8 cellular contexts compared by ENCODE assay signal in genomic region chr4:113547487-113548042, GRCh38.
A peak's percentile ranks its signal among the peaks of the same experiment; 100 is the strongest.
DNase-seq lines count a peak whose midpoint lies in the region; ATAC-seq, FAIRE-seq and TF ChIP-seq lines count a peak whose summit lies in the region.

No MANE protein-coding gene starts in this region.

- no peaks in the 10 kb centered on the region for H3K79me1 ChIP-seq in H1 (ENCODE audit: low read depth, low read length)

- H2BK12ac ChIP-seq in H1 (ENCODE audit: low read depth, low read length): no peak overlapping the region

- no peak overlapping the region for H3K23ac ChIP-seq in H1 (ENCODE audit: insufficient read length)

- POLR2A ChIA-PET in H1 (lab: Charles Lee; ENCODE audit: partially characterized antibody): no interaction called here

- H3K18ac ChIP-seq in H1 (ENCODE audit: extremely low read depth, low read length): no peak overlapping the region

- ATAC-seq in GM21423 (IDR thresholded peaks at IDR 0.05; ENCODE audit: unreplicated experiment): peak; percentile 96

- peak; percentile 87 to 100 (median 98) for TF ChIP-seq CTCF in H1 (IDR thresholded peaks at IDR 0.05; ENCODE audit: control extremely low read depth in 1 of 3, insufficient read depth in 1 of 3, low read depth in 1 of 3, low read length in 3 of 3)

- H3K27me3 ChIP-seq in H1 (replicated peaks in 1 of 4; ENCODE audit: control insufficient read depth in 3 of 4, extremely low read depth in 1 of 4, insufficient read depth in 3 of 4, low read length in 3 of 4): no peaks in the 10 kb centered on the region

- H4K8ac ChIP-seq in H1 (ENCODE audit: extremely low read depth, insufficient read depth, low read length): no peak overlapping the region

- no peak overlapping the region for H2BK5ac ChIP-seq in H1 (ENCODE audit: low read depth, low read length)

- TF ChIP-seq EP300 in H1 (IDR thresholded peaks at IDR 0.05; ENCODE audit: borderline replicate concordance in 1 of 2, low read depth in 2 of 2, low read length in 2 of 2): no peak

- H3K56ac ChIP-seq in H1 (replicated peaks; ENCODE audit: insufficient read length, low read depth, low read length): no peak overlapping the region

- no peak overlapping the region for H3K14ac ChIP-seq in H1 (ENCODE audit: insufficient read length)

- no peak overlapping the region for H3K4ac ChIP-seq in H1 (replicated peaks; ENCODE audit: insufficient read length, low read depth, low read length)

- FAIRE-seq in H1 (lab: Jason Lieb, UNC): peak; percentile 100

- H2AK5ac ChIP-seq in H1 (ENCODE audit: low read depth, low read length): no peak overlapping the region

- H2BK20ac ChIP-seq in H1 (ENCODE audit: low read length): no peak overlapping the region

- H2BK15ac ChIP-seq in H1 (ENCODE audit: low read length): no peak overlapping the region

- TF ChIP-seq RAD21 in H1 (IDR thresholded peaks at IDR 0.05 in 1 of 2, conservative IDR thresholded peaks at IDR 0.05 in 1 of 2; ENCODE audit: low read depth in 2 of 2, low read length in 2 of 2): peak; percentile 86 to 95

- no peaks in the 10 kb centered on the region for H3K4me1 ChIP-seq in H1 (replicated peaks in 1 of 4; ENCODE audit: control insufficient read depth in 3 of 4, insufficient read depth in 4 of 4, low read length in 3 of 4)

- no peak overlapping the region for H3K4me2 ChIP-seq in H1 (ENCODE audit: insufficient read depth in 1 of 2, low read depth in 2 of 2, low read length in 2 of 2)

- H3K36me3 ChIP-seq in H1 (ENCODE audit: control insufficient read depth in 2 of 4, insufficient read depth in 4 of 4, low read length in 3 of 4): no peaks in the 10 kb centered on the region

- no peak overlapping the region for H3K27ac ChIP-seq in H1 (ENCODE audit: low read depth, low read length)

- no peak overlapping the region for H4K5ac ChIP-seq in H1 (ENCODE audit: insufficient read length, low read depth, low read length)

- no peaks in the 10 kb centered on the region for H4K20me1 ChIP-seq in H1 (replicated peaks in 1 of 2; ENCODE audit: control insufficient read depth in 1 of 2, insufficient read depth in 2 of 2, low read length in 2 of 2)

- DNase-seq in D341Med (ENCODE audit: low spot score) (peak; percentile 81), HT-29 (ENCODE audit: low spot score) (peak; percentile 99), NOMO-1 treated with DMSO at 0.1 percent for 48 hours (lab: John Stamatoyannopoulos, UW; ENCODE audit: unreplicated experiment) (peak; percentile 94), H1 (ENCODE audit: low read depth in 1 of 2, low spot score in 2 of 2) (peak; percentile 75 to 86), mesenteric fat pad (ENCODE audit: low spot score) (peak; percentile 91)
- peak; percentile 75 to 80 for DNase-seq in activated CD8-positive, alpha-beta memory T cell treated with anti-CD3 and anti-CD28 coated beads for 1 hour (ENCODE audit: extremely low read depth in 1 of 2, low read depth in 1 of 2)
- peak; percentile 80 to 86 for DNase-seq in stimulated activated CD8-positive, alpha-beta memory T cell treated with anti-CD3 and anti-CD28 coated beads, Interleukin-15, amount 100 ng/mL, for 48 hours (ENCODE audit: low read depth in 2 of 2)

- no peak overlapping the region for H3K9ac ChIP-seq in H1 (replicated peaks in 1 of 4; ENCODE audit: extremely low read depth in 1 of 4, low read depth in 3 of 4, low read length in 3 of 4)

- 22% methylated on average over 5 of the region's 5 CpGs; no CpG with 5 or more reads in 1 of the 2 experiments for WGBS in H1 (ENCODE audit: extremely low coverage in 1 of 2, insufficient coverage in 1 of 2, insufficient read length in 1 of 2, insufficient replicate concordance in 2 of 2, low coverage in 1 of 2, low lambda C conversion rate in 2 of 2, missing lambda C conversion rate in 1 of 2), 2 experiments

- H3K23me2 ChIP-seq in H1 (ENCODE audit: low read depth, low read length): no peaks in the 10 kb centered on the region

- no peak overlapping the region for H2BK120ac ChIP-seq in H1 (replicated peaks; ENCODE audit: low read depth, low read length)

- no peaks in the 10 kb centered on the region for H3K9me3 ChIP-seq in H1 (ENCODE audit: insufficient read depth in 2 of 2, low read depth in 1 of 2, low read length in 1 of 2)

- TF ChIP-seq POLR2A in H1 (IDR thresholded peaks at IDR 0.05; ENCODE audit: control extremely low read depth in 1 of 2, low read depth in 2 of 2, low read length in 2 of 2): no peak

- CTCF ChIA-PET in H1 (lab: Charles Lee; ENCODE audit: partially characterized antibody): interaction anchor here (0.6 to 2.3 kb wide), 38 partner anchors 8 to 1681 kb away, joined by 3 to 17 read pairs (median 4); no protein-coding TSS in a partner anchor

- H2AFZ ChIP-seq in H1 (ENCODE audit: low read length): no peak overlapping the region

- H3K4me3 ChIP-seq in H1 (ENCODE audit: extremely low read depth in 1 of 4, insufficient read depth in 2 of 4, low read depth in 3 of 4, low read length in 4 of 4): no peak overlapping the region

- no peak overlapping the region for H4K91ac ChIP-seq in H1 (replicated peaks; ENCODE audit: insufficient read length, low read length)

- no peaks in the 10 kb centered on the region for H3K79me2 ChIP-seq in H1 (ENCODE audit: control insufficient read depth in 1 of 2, insufficient read depth in 2 of 2, low read length in 2 of 2)

TF ChIP-seq in H1, 55 proteins besides CTCF, POLR2A, EP300 and RAD21:
- TF ChIP-seq YY1 (IDR thresholded peaks at IDR 0.05; ENCODE audit: low read depth, low read length) (0 out of 2 replicates have a peak, but pooled peaks have one; percentile 17), TCF12 (IDR thresholded peaks at IDR 0.05; ENCODE audit: low read depth, low read length) (no peak), KDM1A (IDR thresholded peaks at IDR 0.05; ENCODE audit: borderline replicate concordance, low read length) (no peak), TEAD4 (IDR thresholded peaks at IDR 0.05; ENCODE audit: low read depth, low read length) (peak; percentile 41; the same call in 1 of the 2 replicates), RBBP5 (IDR thresholded peaks at IDR 0.05; ENCODE audit: borderline replicate concordance, low read depth, low read length) (no peak), ATF3 (IDR thresholded peaks at IDR 0.05; ENCODE audit: insufficient read depth, low read depth, low read length) (no peak), JUND (IDR thresholded peaks at IDR 0.05; ENCODE audit: low read length) (no peak)
